ENCODE assay signal across 1 cellular context in genomic region chr18:79826966-79827365, GRCh38.
TF ChIP-seq lines count a peak whose summit lies in the region.

No MANE protein-coding gene starts in this region.

TF ChIP-seq in HepG2, 621 proteins besides CTCF, POLR2A, EP300 and RAD21:
- TF ChIP-seq MXD4 (CRISPR knock-in tag; IDR thresholded peaks at IDR 0.05): no peak
- no peak for TF ChIP-seq MAFF (IDR thresholded peaks at IDR 0.05; ENCODE audit: low read depth, low read length)
- no peak for TF ChIP-seq ZNF275 (CRISPR knock-in tag; IDR thresholded peaks at IDR 0.05; ENCODE audit: borderline replicate concordance)
- TF ChIP-seq NCOA1 (CRISPR knock-in tag; IDR thresholded peaks at IDR 0.05): no peak
- TF ChIP-seq NCOA2 (CRISPR knock-in tag; IDR thresholded peaks at IDR 0.05): no peak
- no peak for TF ChIP-seq AHR (CRISPR knock-in tag; IDR thresholded peaks at IDR 0.05)
- no peak for TF ChIP-seq NR2F1 (CRISPR knock-in tag; IDR thresholded peaks at IDR 0.05)
- TF ChIP-seq CBFB (CRISPR knock-in tag; IDR thresholded peaks at IDR 0.05): no peak
TF ChIP-seq in HepG2: peak in this region for 0.
